8 cellular contexts compared by ENCODE assay signal in the genomic region with DNA sequence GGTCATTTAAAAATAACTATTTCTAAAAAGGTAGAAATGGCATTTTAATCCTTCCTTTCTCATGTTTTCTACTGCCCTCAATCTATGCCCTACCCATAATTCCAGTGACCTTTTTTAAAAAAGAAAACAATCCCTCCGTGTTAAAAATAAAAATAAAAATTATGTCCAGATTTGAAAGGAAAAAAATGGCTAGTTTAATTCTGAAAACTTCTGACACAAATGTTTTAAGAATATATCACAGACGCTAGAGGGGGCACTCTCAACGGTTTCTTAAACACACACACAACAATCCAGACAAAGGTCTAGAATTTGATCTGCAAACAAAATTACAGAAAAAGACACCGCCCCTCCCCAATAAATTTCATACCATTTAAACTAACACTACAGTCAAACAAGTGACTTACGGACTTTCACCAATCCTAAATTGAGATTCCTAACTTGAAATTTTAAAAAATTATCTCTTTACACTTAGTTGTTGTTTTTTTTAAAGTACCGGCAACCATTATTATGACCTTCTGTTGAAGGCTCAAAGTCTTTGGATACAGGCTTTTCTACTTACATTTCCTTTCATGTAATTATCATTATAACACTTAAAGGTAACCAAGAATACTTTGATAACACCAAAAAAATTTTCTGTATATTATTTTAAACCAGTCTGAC. TPM values are rescaled to one million over a fixed set of nuclear protein-coding genes. Genes with fewer than 3 reads are reported as not detected.
DNase-seq lines count a peak whose midpoint lies in the region; ATAC-seq and TF ChIP-seq lines count a peak whose summit lies in the region.

No MANE protein-coding gene starts in this region.

- H3K36me3 ChIP-seq in HCT116 (ENCODE audit: control insufficient read depth in 1 of 2, insufficient read depth in 2 of 2, low read length in 2 of 2), result no peaks in the 10 kb centered on the region; a peak in 2 of 4 replicates

- H3K4me1 ChIP-seq in HCT116 (ENCODE audit: control insufficient read depth in 1 of 2, insufficient read depth in 2 of 2, low read length in 2 of 2), result peaks cover 2 to 4% of the 10 kb centered on the region in 2 experiments; a peak in 1 of 4 replicates

- H3K79me2 ChIP-seq in HCT116 (ENCODE audit: insufficient read depth, low read length), result peaks cover 96% of the 10 kb centered on the region

- peak; percentile 45 for TF ChIP-seq RAD21 in HCT116 (IDR thresholded peaks at IDR 0.05; ENCODE audit: low read depth)

- intact Hi-C loops in HCT116 (cut with micrococcal nuclease), result loop anchor here (5.0 to 10.0 kb wide), 2 partner anchors 127 to 254 kb away; no protein-coding TSS in a partner anchor

- no TSS peak for BruUV-seq in HCT116 (replicated peaks; lab: Mats Ljungman, UMichigan)

- POLR2A ChIA-PET in HCT116 (lab: Charles Lee), result no interaction called here

- H3K27me3 ChIP-seq in HCT116 (ENCODE audit: insufficient read depth, low read length), result no peaks in the 10 kb centered on the region

- no peaks in the 10 kb centered on the region for H3K9me3 ChIP-seq in HCT116 (ENCODE audit: control insufficient read depth in 1 of 2, insufficient read depth in 1 of 2, low read depth in 1 of 2, low read length in 2 of 2)

- H3K27ac ChIP-seq in HCT116 (ENCODE audit: low read depth, low read length), result no peak overlapping the region

- DNase-seq in COR-L47 (lab: John Stamatoyannopoulos, UW) (peak; percentile 35), HCT116 (ENCODE audit: low read depth, low spot score) (peak; percentile 26), RPMI7951 (ENCODE audit: low read depth) (peak; percentile 26), epithelial cell of esophagus (ENCODE audit: low read depth) (peak; percentile 57), non-pigmented ciliary epithelial cell (ENCODE audit: low read depth) (peak; percentile 18)

- H3K9me2 ChIP-seq in HCT116 (ENCODE audit: insufficient read depth), result no peaks in the 10 kb centered on the region

- peaks cover 42% of the 10 kb centered on the region; the same call in 1 of the 2 replicates for H4K20me1 ChIP-seq in HCT116 (ENCODE audit: insufficient read depth)

- CTCF ChIA-PET in HCT116 (lab: Charles Lee), result interaction anchor here (0.6 to 1.3 kb wide), 2 partner anchors 8 to 174 kb away, joined by 3 read pairs; no protein-coding TSS in a partner anchor

- no peak for TF ChIP-seq POLR2A in HCT116 (IDR thresholded peaks at IDR 0.05; ENCODE audit: borderline replicate concordance, extremely low read depth, insufficient read depth, insufficient read length)

- ATAC-seq in HCT116 (0 out of 2 replicates have a peak, but pooled peaks have one; percentile 44), HG03571 (IDR thresholded peaks at IDR 0.05; ENCODE audit: unreplicated experiment) (no peak), HG02884 (IDR thresholded peaks at IDR 0.05; ENCODE audit: unreplicated experiment) (no peak), GM21717 (IDR thresholded peaks at IDR 0.05; ENCODE audit: unreplicated experiment) (no peak)

- H2AFZ ChIP-seq in HCT116 (ENCODE audit: low read depth, low read length, poor library complexity, severe bottlenecking), result no peak overlapping the region

- TF ChIP-seq CTCF in HCT116 (IDR thresholded peaks at IDR 0.05 in 2 of 3, conservative IDR thresholded peaks at IDR 0.05 in 1 of 3; ENCODE audit: borderline replicate concordance in 1 of 3, insufficient read depth in 1 of 3, low read depth in 2 of 3, low read length in 2 of 3) (peak; percentile 43 to 64 (median 48); a peak in 5 of 6 replicates), epithelial cell of esophagus (IDR thresholded peaks at IDR 0.05; ENCODE audit: insufficient read depth, low read depth, low read length, missing control alignments) (peak; percentile 49)

- no peak overlapping the region for H3K4me3 ChIP-seq in HCT116 (replicated peaks in 1 of 2; ENCODE audit: low read depth in 1 of 2, low read length in 2 of 2)
- H3K4me3 ChIP-seq in epithelial cell of esophagus (ENCODE audit: low read length), result no peak overlapping the region

- H3K4me2 ChIP-seq in HCT116 (ENCODE audit: low read length), result no peak overlapping the region

- no peak overlapping the region for H3K9ac ChIP-seq in HCT116 (ENCODE audit: low read length)

- RAD21 ChIA-PET in HCT116 (lab: Charles Lee; ENCODE audit: low non-redundant PET in 1 of 2, low total read pairs in 2 of 2, uncharacterized antibody in 2 of 2, unreplicated experiment in 2 of 2), result no interaction called here

TF ChIP-seq in HCT116, 20 proteins besides CTCF, POLR2A, EP300 and RAD21:
- TF ChIP-seq CBX3 (IDR thresholded peaks at IDR 0.05; ENCODE audit: low read depth) (no peak), CEBPB (IDR thresholded peaks at IDR 0.05; ENCODE audit: low read depth) (no peak), ZFX (IDR thresholded peaks at IDR 0.05) (no peak), SRF (IDR thresholded peaks at IDR 0.05; ENCODE audit: low read depth) (no peak), POLR2AphosphoS5 (IDR thresholded peaks at IDR 0.05; ENCODE audit: low read depth, low read length) (no peak), EZH2phosphoT487 (IDR thresholded peaks at IDR 0.05; ENCODE audit: borderline replicate concordance) (no peak), ATF3 (IDR thresholded peaks at IDR 0.05) (no peak), YY1 (IDR thresholded peaks at IDR 0.05; ENCODE audit: extremely low read depth, insufficient replicate concordance, low read depth, low read length) (no peak), REST (IDR thresholded peaks at IDR 0.05; ENCODE audit: low read depth) (no peak), TCF7L2 (IDR thresholded peaks at IDR 0.05; ENCODE audit: borderline replicate concordance, extremely low read depth, insufficient read depth, insufficient read length) (no peak), FOSL1 (IDR thresholded peaks at IDR 0.05; ENCODE audit: low read depth) (no peak), SP1 (IDR thresholded peaks at IDR 0.05; ENCODE audit: low read depth) (no peak), EGR1 (IDR thresholded peaks at IDR 0.05; ENCODE audit: low read depth) (no peak), SIN3A (IDR thresholded peaks at IDR 0.05; ENCODE audit: low read depth) (no peak), ELF1 (IDR thresholded peaks at IDR 0.05; ENCODE audit: borderline replicate concordance, low read depth) (no peak), JUND (IDR thresholded peaks at IDR 0.05) (no peak), ZNF274 (IDR thresholded peaks at IDR 0.05; ENCODE audit: low read depth, low read length) (no peak), EZH2 (IDR thresholded peaks at IDR 0.05) (no peak)
- TF ChIP-seq, protein P1, sequence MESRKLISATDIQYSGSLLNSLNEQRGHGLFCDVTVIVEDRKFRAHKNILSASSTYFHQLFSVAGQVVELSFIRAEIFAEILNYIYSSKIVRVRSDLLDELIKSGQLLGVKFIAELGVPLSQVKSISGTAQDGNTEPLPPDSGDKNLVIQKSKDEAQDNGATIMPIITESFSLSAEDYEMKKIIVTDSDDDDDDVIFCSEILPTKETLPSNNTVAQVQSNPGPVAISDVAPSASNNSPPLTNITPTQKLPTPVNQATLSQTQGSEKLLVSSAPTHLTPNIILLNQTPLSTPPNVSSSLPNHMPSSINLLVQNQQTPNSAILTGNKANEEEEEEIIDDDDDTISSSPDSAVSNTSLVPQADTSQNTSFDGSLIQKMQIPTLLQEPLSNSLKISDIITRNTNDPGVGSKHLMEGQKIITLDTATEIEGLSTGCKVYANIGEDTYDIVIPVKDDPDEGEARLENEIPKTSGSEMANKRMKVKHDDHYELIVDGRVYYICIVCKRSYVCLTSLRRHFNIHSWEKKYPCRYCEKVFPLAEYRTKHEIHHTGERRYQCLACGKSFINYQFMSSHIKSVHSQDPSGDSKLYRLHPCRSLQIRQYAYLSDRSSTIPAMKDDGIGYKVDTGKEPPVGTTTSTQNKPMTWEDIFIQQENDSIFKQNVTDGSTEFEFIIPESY (IDR thresholded peaks at IDR 0.05; ENCODE audit: extremely low read depth, insufficient replicate concordance, low read length), result no peak
- TF ChIP-seq, protein P2, sequence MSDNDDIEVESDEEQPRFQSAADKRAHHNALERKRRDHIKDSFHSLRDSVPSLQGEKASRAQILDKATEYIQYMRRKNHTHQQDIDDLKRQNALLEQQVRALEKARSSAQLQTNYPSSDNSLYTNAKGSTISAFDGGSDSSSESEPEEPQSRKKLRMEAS (IDR thresholded peaks at IDR 0.05), result no peak

RNA-seq across cellular contexts. Expression of gene CLINT1, which starts 38.2 kb away (rescaled TPM):
- 69.2 TPM for total RNA-seq in HCT116 (2021; ENCODE audit: unreplicated experiment)
- polyA plus RNA-seq in HCT116 (2012), result 58.9 and 70.1 TPM in 2 replicates
- 35.6 and 36.6 TPM in 2 replicates for total RNA-seq in RPMI7951 (2014; rRNA removed; shearing (Covaris generic))
